16 cellular contexts compared by ENCODE assay signal in genomic region chr2:122063716-122064115, GRCh38.
"Had no signal": no experiment of that assay in that cellular context is flagged by ENCODE, and none has a peak within 500 bp of the region (broad histone marks: within the 10 kb centered on the region; RNA-seq: fewer than 3 reads in every experiment).

No MANE protein-coding gene starts in this region.

- H3K4me1 ChIP-seq: gastrocnemius medialis, heart right ventricle, psoas muscle, right lobe of liver, suprapubic skin had no signal

- H3K4me3 ChIP-seq: gastrocnemius medialis, heart right ventricle, lung, psoas muscle, right lobe of liver, suprapubic skin had no signal

- H3K27me3 Mint-ChIP-seq: activated CD4-positive, alpha-beta T cell treated with anti-CD3 and anti-CD28 coated beads, Interleukin-2, amount 10 ng/mL, durations not matched to agents 7 days and 5 days; activated naive CD8-positive, alpha-beta T cell treated with anti-CD3 and anti-CD28 coated beads for 36 hours had no signal

- H3K9me3 Mint-ChIP-seq: activated CD4-positive, alpha-beta T cell treated with anti-CD3 and anti-CD28 coated beads, Interleukin-2, amount 10 ng/mL, durations not matched to agents 7 days and 5 days; activated naive CD8-positive, alpha-beta T cell treated with anti-CD3 and anti-CD28 coated beads for 36 hours; stimulated activated naive CD8-positive, alpha-beta T cell treated with anti-CD3 and anti-CD28 coated beads, Interleukin-15, Interleukin-2, amounts not matched to agents 100 ng/mL and 50 ng/mL, for 24 hours; type B pancreatic cell had no signal

- H3K4me1 Mint-ChIP-seq: activated CD4-positive, alpha-beta T cell treated with anti-CD3 and anti-CD28 coated beads, Interleukin-2, amount 10 ng/mL, durations not matched to agents 7 days and 5 days; activated naive CD8-positive, alpha-beta T cell treated with anti-CD3 and anti-CD28 coated beads for 36 hours had no signal

- H3K27me3 ChIP-seq: brain microvascular endothelial cell, gastrocnemius medialis, right lobe of liver, suprapubic skin had no signal

- H3K9me3 ChIP-seq: gastrocnemius medialis, heart right ventricle, psoas muscle, right lobe of liver, suprapubic skin had no signal

- H3K4me3 Mint-ChIP-seq: activated CD4-positive, alpha-beta T cell treated with anti-CD3 and anti-CD28 coated beads, Interleukin-2, amount 10 ng/mL, durations not matched to agents 7 days and 5 days; activated naive CD8-positive, alpha-beta T cell treated with anti-CD3 and anti-CD28 coated beads for 36 hours; stimulated activated naive CD8-positive, alpha-beta T cell treated with anti-CD3 and anti-CD28 coated beads, Interleukin-15, Interleukin-2, amounts not matched to agents 100 ng/mL and 50 ng/mL, for 24 hours; type B pancreatic cell had no signal

- ATAC-seq: gastrocnemius medialis, heart right ventricle, left colon, psoas muscle, right lobe of liver had no signal

- H3K27ac Mint-ChIP-seq: activated CD4-positive, alpha-beta T cell treated with anti-CD3 and anti-CD28 coated beads, Interleukin-2, amount 10 ng/mL, durations not matched to agents 7 days and 5 days; activated naive CD8-positive, alpha-beta T cell treated with anti-CD3 and anti-CD28 coated beads for 36 hours; stimulated activated naive CD8-positive, alpha-beta T cell treated with anti-CD3 and anti-CD28 coated beads, Interleukin-15, Interleukin-2, amounts not matched to agents 100 ng/mL and 50 ng/mL, for 24 hours; type B pancreatic cell had no signal

- H3K27ac ChIP-seq: brain microvascular endothelial cell, gastrocnemius medialis, heart right ventricle, psoas muscle, right lobe of liver, suprapubic skin had no signal

- H3K36me3 Mint-ChIP-seq: activated naive CD8-positive, alpha-beta T cell treated with anti-CD3 and anti-CD28 coated beads for 36 hours; type B pancreatic cell had no signal

- DNase-seq: activated CD4-positive, alpha-beta T cell treated with anti-CD3 and anti-CD28 coated beads, Interleukin-2, amount 10 ng/mL, durations not matched to agents 7 days and 5 days; activated CD8-positive, alpha-beta memory T cell treated with anti-CD3 and anti-CD28 coated beads, Interleukin-2, amount 50 U/mL, for 48 hours; activated naive CD8-positive, alpha-beta T cell treated with anti-CD3 and anti-CD28 coated beads for 36 hours; brain microvascular endothelial cell; cerebellar nuclear complex; effector CD8-positive, alpha-beta T cell; gastrocnemius medialis; heart right ventricle; left colon; midbrain; psoas muscle; right lobe of liver had no signal

- H3K36me3 ChIP-seq: brain microvascular endothelial cell, gastrocnemius medialis, heart right ventricle, right lobe of liver, suprapubic skin had no signal
